12 cellular contexts compared by ENCODE assay signal in genomic region chr7:662576-662975, GRCh38.
"Had no signal": no experiment of that assay in that cellular context is flagged by ENCODE, and none has a peak within 500 bp of the region (broad histone marks: within the 10 kb centered on the region; RNA-seq: fewer than 3 reads in every experiment).

No MANE protein-coding gene starts in this region.

- ATAC-seq: stimulated activated memory B cell treated with anti-CD40 and anti-IgM and Interleukin-4, amounts not matched to agents 10 μg/mL and 1 μg/mL and 100 μg/mL, for 72 hours had no signal

- H3K27me3 Mint-ChIP-seq: brain; stimulated activated memory B cell treated with anti-CD40 and anti-IgM and Interleukin-4, amounts not matched to agents 10 μg/mL and 1 μg/mL and 100 μg/mL, for 72 hours had no signal

- DNase-seq: activated CD4-positive, alpha-beta T cell treated with anti-CD3 and anti-CD28 coated beads for 48 hours; activated naive CD4-positive, alpha-beta T cell treated with anti-CD3 and anti-CD28 coated beads for 36 hours; amniotic stem cell; cerebellar nuclear complex; dermis blood vessel endothelial cell; midbrain; small intestine; SW 1271; trophoblast cell had no signal

- H3K4me3 Mint-ChIP-seq: activated naive CD4-positive, alpha-beta T cell treated with anti-CD3 and anti-CD28 coated beads for 36 hours; activated T-helper 1 cell treated with anti-CD3 and anti-CD28 coated beads, Interleukin-12 subunit alpha, Interleukin-12 subunit beta, Interleukin-2, Interleukin-4 antibody, amounts not matched to agents 30 ng/mL and 10 ng/mL and 1 ng/mL, durations not matched to agents 14 hours and 24 hours and 36 hours; brain; stimulated activated memory B cell treated with anti-CD40 and anti-IgM and Interleukin-4, amounts not matched to agents 10 μg/mL and 1 μg/mL and 100 μg/mL, for 72 hours had no signal

- H3K27ac Mint-ChIP-seq: activated naive CD4-positive, alpha-beta T cell treated with anti-CD3 and anti-CD28 coated beads for 36 hours; activated T-helper 1 cell treated with anti-CD3 and anti-CD28 coated beads, Interleukin-12 subunit alpha, Interleukin-12 subunit beta, Interleukin-2, Interleukin-4 antibody, amounts not matched to agents 30 ng/mL and 10 ng/mL and 1 ng/mL, durations not matched to agents 14 hours and 24 hours and 36 hours; stimulated activated memory B cell treated with anti-CD40 and anti-IgM and Interleukin-4, amounts not matched to agents 10 μg/mL and 1 μg/mL and 100 μg/mL, for 72 hours had no signal
